In genomic region chr1:214332950-214333798, GRCh38 we compare ENCODE assay signal across 8 cellular contexts. TPM values are rescaled to one million over a fixed set of nuclear protein-coding genes. Genes with fewer than 3 reads are reported as not detected.
DNase-seq lines count a peak whose midpoint lies in the region; ATAC-seq lines count a peak whose summit lies in the region.

No MANE protein-coding gene starts in this region.

- peak; percentile 19 for DNase-seq in activated T-cell treated with anti-CD3 and anti-CD28 coated beads for 1 hour (ENCODE audit: low read depth)
- no peak for DNase-seq in activated T-cell treated with anti-CD3 and anti-CD28 coated beads, Interleukin-2, amount 50 U/mL, for 1 hour
- peak; percentile 52 for DNase-seq in HT1080 (ENCODE audit: low read depth)
- peak; percentile 25 for DNase-seq in SKM-1 (lab: John Stamatoyannopoulos, UW; ENCODE audit: unreplicated experiment)
- DNase-seq in brain pericyte (ENCODE audit: low read depth, low spot score): peak; percentile 18
- peak; percentile 75 for DNase-seq in left kidney (ENCODE audit: low read depth, low spot score)
- peak; percentile 72 for DNase-seq in stimulated activated CD8-positive, alpha-beta memory T cell treated with anti-CD3 and anti-CD28 coated beads, Interleukin-4, amount 100 ng/mL, for 48 hours

- ATAC-seq in GM18520 (IDR thresholded peaks at IDR 0.05; ENCODE audit: unreplicated experiment): no peak

RNA-seq across cellular contexts. Expression of gene SMYD2, which starts 52.2 kb away (rescaled TPM):
- total RNA-seq in HT1080 (2014; rRNA removed; shearing (Covaris generic)): 41.5 and 43.2 TPM in 2 replicates
- 34.7 and 35.3 TPM in 2 replicates for polyA plus RNA-seq in HT1080 (2015; cell fraction: cytosol; rRNA removed)
- polyA plus RNA-seq in HT1080 (2015; cell fraction: nucleus; rRNA removed): 27.2 and 33.9 TPM in 2 replicates
